1 cellular context compared by ENCODE assay signal in the genomic region with DNA sequence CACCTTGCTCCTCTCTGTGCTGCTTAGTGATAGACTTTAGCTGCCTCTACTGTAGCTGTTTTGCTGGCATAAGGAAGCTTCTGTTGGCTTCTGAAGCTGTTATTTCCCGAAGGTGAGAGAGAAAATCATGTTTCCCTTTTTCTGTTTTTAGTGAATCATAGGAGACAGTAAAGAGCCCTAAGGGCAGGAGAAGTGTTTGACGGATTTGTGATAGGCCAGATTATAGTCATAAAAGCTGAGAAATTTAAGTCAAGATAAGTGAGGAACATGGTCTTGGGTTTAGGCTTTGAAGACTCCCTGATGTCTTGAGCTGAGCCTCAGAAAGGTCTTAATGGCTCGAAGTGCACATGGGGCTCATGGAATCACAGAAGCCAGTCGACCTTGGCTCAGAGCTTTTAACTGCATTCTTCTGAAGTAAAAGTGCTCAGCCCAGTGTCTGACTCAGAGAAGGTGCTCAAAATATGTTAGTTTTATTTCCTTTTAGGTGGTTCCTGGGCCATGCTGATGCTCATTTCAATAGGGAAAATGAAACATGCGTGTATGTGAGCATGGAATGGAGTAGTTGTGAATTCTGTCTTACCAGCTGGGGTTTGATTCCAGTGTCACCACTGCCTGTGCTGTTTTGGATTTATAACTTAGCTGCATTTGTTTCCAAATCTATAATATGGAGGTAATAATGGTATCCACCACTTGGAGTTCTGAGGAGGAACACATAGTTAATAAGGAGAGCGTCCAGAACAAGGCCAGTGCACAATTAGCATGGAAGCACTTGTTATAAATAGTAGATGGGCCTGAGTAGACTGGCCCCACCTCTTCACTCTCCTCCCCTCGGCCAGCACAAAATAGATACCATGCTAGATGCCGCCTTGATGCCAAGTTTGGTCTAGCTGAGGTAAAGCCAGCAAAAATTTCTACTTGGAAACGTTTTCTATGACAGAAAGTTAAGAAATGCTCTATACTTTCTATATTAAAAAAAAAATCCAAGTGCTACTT.
TF ChIP-seq lines count a peak whose summit lies in the region.

No MANE protein-coding gene starts in this region.

TF ChIP-seq in A549, 52 proteins besides CTCF, POLR2A, EP300 and RAD21 (continued from another document):
- TF ChIP-seq, protein P1, sequence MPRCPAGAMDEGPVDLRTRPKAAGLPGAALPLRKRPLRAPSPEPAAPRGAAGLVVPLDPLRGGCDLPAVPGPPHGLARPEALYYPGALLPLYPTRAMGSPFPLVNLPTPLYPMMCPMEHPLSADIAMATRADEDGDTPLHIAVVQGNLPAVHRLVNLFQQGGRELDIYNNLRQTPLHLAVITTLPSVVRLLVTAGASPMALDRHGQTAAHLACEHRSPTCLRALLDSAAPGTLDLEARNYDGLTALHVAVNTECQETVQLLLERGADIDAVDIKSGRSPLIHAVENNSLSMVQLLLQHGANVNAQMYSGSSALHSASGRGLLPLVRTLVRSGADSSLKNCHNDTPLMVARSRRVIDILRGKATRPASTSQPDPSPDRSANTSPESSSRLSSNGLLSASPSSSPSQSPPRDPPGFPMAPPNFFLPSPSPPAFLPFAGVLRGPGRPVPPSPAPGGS (IDR thresholded peaks at IDR 0.05), result no peak
- no peak for TF ChIP-seq BHLHE40 (IDR thresholded peaks at IDR 0.05; ENCODE audit: low read depth, low read length)
- TF ChIP-seq HDAC2 (IDR thresholded peaks at IDR 0.05), result no peak
